Comparison of ENCODE assay signal across 32 cellular contexts in genomic region chr7:121178452-121178851, GRCh38.
DNase-seq lines count a peak whose midpoint lies in the region; ATAC-seq, FAIRE-seq and TF ChIP-seq lines count a peak whose summit lies in the region.
"Had no signal": no experiment of that assay in that cellular context is flagged by ENCODE, and none has a peak within 500 bp of the region (broad histone marks: within the 10 kb centered on the region; RNA-seq: fewer than 3 reads in every experiment).

No MANE protein-coding gene starts in this region.

- peaks cover 30% of the 10 kb centered on the region for H3K36me3 ChIP-seq in BLaER1
- H3K36me3 ChIP-seq in MM.1S (replicated peaks; ENCODE audit: insufficient read depth, low read length): no peaks in the 10 kb centered on the region
- H3K36me3 ChIP-seq in mesenchymal stem cell (ENCODE audit: control insufficient read depth in 1 of 2, insufficient read depth in 2 of 2, low read depth in 1 of 2, low read length in 2 of 2): no peaks in the 10 kb centered on the region
- H3K36me3 ChIP-seq: esophagus squamous epithelium had no signal

- H4K8ac ChIP-seq in mesenchymal stem cell (ENCODE audit: low read length): no peak overlapping the region

- H3K27ac ChIP-seq in BLaER1 (peak overlapping the region; percentile 87), MM.1S (ENCODE audit: low read length) (peak overlapping the region; percentile 4; the same call in 1 of the 2 replicates), mesenchymal stem cell (ENCODE audit: low read length, poor library complexity, severe bottlenecking) (no peak overlapping the region)
- H3K27ac ChIP-seq: esophagus squamous epithelium, RWPE1, SK-N-MC had no signal

- no peak overlapping the region for H2BK120ac ChIP-seq in mesenchymal stem cell (ENCODE audit: low read depth, low read length)

- no peaks in the 10 kb centered on the region for H3K27me3 ChIP-seq in BLaER1
- H3K27me3 ChIP-seq in MM.1S (replicated peaks; ENCODE audit: insufficient read depth, low read length): no peaks in the 10 kb centered on the region
- H3K27me3 ChIP-seq in mesenchymal stem cell (ENCODE audit: control insufficient read depth in 1 of 2, insufficient read depth in 1 of 2, low read length in 2 of 2): no peaks in the 10 kb centered on the region
- H3K27me3 ChIP-seq: esophagus squamous epithelium had no signal

- no peaks in the 10 kb centered on the region for H3F3A ChIP-seq in MM.1S (ENCODE audit: insufficient read depth, low read length)

- FAIRE-seq in GM12892 (lab: Jason Lieb, UNC): peak; percentile 78
- FAIRE-seq: endometrium, G401.6, small intestine had no signal

- no peak for TF ChIP-seq POLR2A in GM12892 (IDR thresholded peaks at IDR 0.05; ENCODE audit: low read depth, low read length)

- H3K9me3 ChIP-seq in BLaER1 (peaks cover 18% of the 10 kb centered on the region), MM.1S (replicated peaks; ENCODE audit: insufficient read depth, low read length) (no peaks in the 10 kb centered on the region), mesenchymal stem cell (ENCODE audit: control insufficient read depth, low read length) (no peaks in the 10 kb centered on the region)
- H3K9me3 ChIP-seq: esophagus squamous epithelium had no signal

- H2AFZ ChIP-seq in MM.1S (ENCODE audit: low read length): peak overlapping the region; percentile 74
- H2AFZ ChIP-seq in mesenchymal stem cell (ENCODE audit: low read depth, low read length): no peak overlapping the region

- ATAC-seq in HG03457 (IDR thresholded peaks at IDR 0.05; ENCODE audit: unreplicated experiment): no peak
- ATAC-seq: left colon, T-helper 17 cell had no signal

- H3K4me1 ChIP-seq in BLaER1 (peaks cover 73% of the 10 kb centered on the region), MM.1S (ENCODE audit: low read length) (peaks cover 29% of the 10 kb centered on the region), mesenchymal stem cell (ENCODE audit: control insufficient read depth, insufficient read depth, low read depth, low read length) (no peaks in the 10 kb centered on the region)
- H3K4me1 ChIP-seq: esophagus squamous epithelium had no signal

- no peaks in the 10 kb centered on the region for H4K20me1 ChIP-seq in BLaER1
- no peaks in the 10 kb centered on the region for H4K20me1 ChIP-seq in MM.1S (ENCODE audit: insufficient read depth, low read length)

- no peak for DNase-seq in GM12892 (ENCODE audit: insufficient read length)
- DNase-seq in MM.1S: no peak
- no peak for DNase-seq in mesenchymal stem cell
- no peak for DNase-seq in GM03348 (ENCODE audit: low spot score)
- DNase-seq in HuH-7 (ENCODE audit: low spot score): no peak
- DNase-seq: activated CD4-positive, alpha-beta memory T cell treated with anti-CD3 and anti-CD28 coated beads, Interleukin-2, amount 10 ng/mL, durations not matched to agents 7 days and 5 days; activated CD4-positive, alpha-beta T cell treated with anti-CD3 and anti-CD28 coated beads for 1 hour; activated gamma-delta T cell; C1 segment of cervical spinal cord; COR-L47; DMS53; esophagus squamous epithelium; foreskin melanocyte; GOT3; hippocampal formation; left colon; naive thymus-derived CD8-positive, alpha-beta T cell; NCI-H1417; NCI-H2029 treated with DMSO at 0.1 percent for 48 hours; NCI-H2227 treated with DMSO at 0.1 percent for 48 hours; NCI-H748 treated with DMSO at 0.1 percent for 48 hours; nucleus accumbens; small intestine; stimulated activated CD4-positive, alpha-beta T cell treated with anti-CD3 and anti-CD28 coated beads, Interleukin-2, amount 100 ng/mL, for 24 hours; substantia nigra; T-helper 17 cell had no signal

- H3K9ac ChIP-seq in BLaER1 (peak overlapping the region; percentile 62), MM.1S (ENCODE audit: low read length) (peak overlapping the region; percentile 11; the same call in 1 of the 2 replicates), mesenchymal stem cell (ENCODE audit: low read length) (no peak overlapping the region)

- H3K18ac ChIP-seq in mesenchymal stem cell (ENCODE audit: low read depth in 1 of 2, low read length in 2 of 2): no peak overlapping the region

- H3K79me2 ChIP-seq in MM.1S (ENCODE audit: low read length): no peaks in the 10 kb centered on the region

- H2BK12ac ChIP-seq in mesenchymal stem cell (ENCODE audit: low read length in 2 of 2): no peak overlapping the region

- no peak overlapping the region for H3K23ac ChIP-seq in mesenchymal stem cell (ENCODE audit: low read length in 2 of 2)

- H3K4ac ChIP-seq in mesenchymal stem cell (ENCODE audit: low read depth in 1 of 2, low read length in 2 of 2): no peak overlapping the region

- peak overlapping the region; percentile 23 for H2BK5ac ChIP-seq in mesenchymal stem cell (ENCODE audit: low read depth, low read length, poor library complexity, severe bottlenecking)

- no peak overlapping the region for H3K14ac ChIP-seq in mesenchymal stem cell (ENCODE audit: low read length in 2 of 2)

- H3K9me2 ChIP-seq in MM.1S (replicated peaks; ENCODE audit: insufficient read depth, low read length): no peaks in the 10 kb centered on the region

- H2BK15ac ChIP-seq in mesenchymal stem cell (ENCODE audit: low read depth, poor library complexity, severe bottlenecking): no peak overlapping the region

- no peak overlapping the region for H4K91ac ChIP-seq in mesenchymal stem cell (ENCODE audit: low read length)

- H3K4me3 ChIP-seq in BLaER1: peak overlapping the region; percentile 53
- peak overlapping the region; percentile 41 for H3K4me3 ChIP-seq in MM.1S (ENCODE audit: low read length)
- H3K4me3 ChIP-seq in mesenchymal stem cell (ENCODE audit: insufficient read depth in 1 of 2, low read depth in 1 of 2, low read length in 2 of 2): no peak overlapping the region
- H3K4me3 ChIP-seq: esophagus squamous epithelium, SK-N-MC had no signal

- 96% methylated on average over 3 of the region's 3 CpGs for WGBS in mesenchymal stem cell

- no peaks in the 10 kb centered on the region for H3K79me1 ChIP-seq in mesenchymal stem cell (replicated peaks; ENCODE audit: low read length, poor library complexity, severe bottlenecking)

- H2AK5ac ChIP-seq in mesenchymal stem cell (ENCODE audit: low read length, severe bottlenecking): no peak overlapping the region

- peak overlapping the region; percentile 82 for H3K4me2 ChIP-seq in BLaER1
- H3K4me2 ChIP-seq in MM.1S (ENCODE audit: low read depth, low read length): peak overlapping the region; percentile 66
- no peak overlapping the region for H3K4me2 ChIP-seq in mesenchymal stem cell (ENCODE audit: low read length, poor library complexity, severe bottlenecking)

- no peak for TF ChIP-seq CTCF in MM.1S (IDR thresholded peaks at IDR 0.05; ENCODE audit: low read length)

Comparison
In these comparisons a context has a peak if more than half of its experiments do, and no peak if none do; other contexts are left out.
1. H3K4me3 ChIP-seq: peak in BLaER1 (single experiment) and MM.1S (single experiment); none in mesenchymal stem cell (0 of 2).